25 cellular contexts compared by ENCODE assay signal in the genomic region with DNA sequence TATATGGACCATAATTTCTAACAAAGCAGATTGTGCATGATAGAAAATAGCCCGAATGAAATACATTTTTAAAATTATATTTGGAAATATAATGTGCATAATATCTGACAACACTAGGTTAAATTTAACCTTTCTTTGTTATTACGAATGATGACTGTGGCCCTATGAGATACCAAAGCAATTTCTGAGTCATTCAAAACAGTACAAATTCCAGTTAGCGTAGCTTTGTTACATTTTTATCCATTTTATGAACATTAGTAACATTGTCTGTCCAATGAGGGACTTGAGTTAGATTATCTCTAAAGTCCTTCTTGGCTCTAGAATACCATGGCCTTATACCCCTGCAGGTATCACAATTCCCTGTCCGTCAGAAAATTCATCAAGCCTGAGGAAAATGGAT. TPM values are rescaled to one million over a fixed set of nuclear protein-coding genes. Genes with fewer than 3 reads are reported as not detected.
DNase-seq lines count a peak whose midpoint lies in the region; ATAC-seq, FAIRE-seq and TF ChIP-seq lines count a peak whose summit lies in the region.
"Had no signal": no experiment of that assay in that cellular context is flagged by ENCODE, and none has a peak within 500 bp of the region (broad histone marks: within the 10 kb centered on the region; RNA-seq: fewer than 3 reads in every experiment).

No MANE protein-coding gene starts in this region.

- DNase-seq in LHCN-M2 (ENCODE audit: low read depth) (peak; percentile 29), GM12878 (ENCODE audit: low read depth, low spot score) (no peak), fibroblast of the aortic adventitia (ENCODE audit: low read depth) (peak; percentile 47), thoracic aorta (ENCODE audit: low spot score) (no peak), anterior cingulate cortex (lab: John Stamatoyannopoulos, UW) (no peak), HT-29 (ENCODE audit: low spot score) (no peak), GDM1 (lab: John Stamatoyannopoulos, UW) (no peak), H54 (ENCODE audit: insufficient read length, low spot score) (no peak)
- DNase-seq: CD4-positive, CD25-positive, alpha-beta regulatory T cell; DMS153; GOT3; Karpas-422; NCI-H1105; NCI-H1436 treated with DMSO at 0.1 percent for 48 hours; NCI-H187 treated with DMSO at 0.1 percent for 48 hours; NCI-H524; NCI-H774; NK-92 treated with Interleukin-12 subunit alpha and Interleukin-12 subunit beta, amount 100 ng/mL, for 24 hours; PC-3; SJCRH30 had no signal

- RAD21 ChIA-PET in GM12878 (lab: Charles Lee; ENCODE audit: unreplicated experiment) = no interaction called here

- 97% methylated on average over 4 of the region's 4 CpGs for WGBS in GM12878 (ENCODE audit: insufficient coverage, insufficient replicate concordance, low lambda C conversion rate, missing lambda C conversion rate)

- no peak for TF ChIP-seq POLR2A in GM12878 (IDR thresholded peaks at IDR 0.05; ENCODE audit: low read depth, low read length)
- TF ChIP-seq POLR2A in H54 (IDR thresholded peaks at IDR 0.05; ENCODE audit: low read depth, low read length) = no peak

- ATAC-seq in GM12878 (no peak), thoracic aorta (ENCODE audit: insufficient number of reproducible peaks, low FRiP score, low read depth) (no peak)
- ATAC-seq: HCT116, PC-3, Right ventricle myocardium inferior, SK-N-SH treated with all-trans-retinoic acid at 6 μM for 48 hours had no signal

- H3K27ac ChIP-seq in GM12878 (ENCODE audit: control insufficient read depth, insufficient read depth) = no peak overlapping the region
- H3K27ac ChIP-seq in thoracic aorta = peak overlapping the region; percentile 80 to 81
- H3K27ac ChIP-seq: BLaER1, SJCRH30 had no signal

- no peak overlapping the region for H2AFZ ChIP-seq in GM12878 (ENCODE audit: control insufficient read depth, low read depth, low read length)

- POLR2A ChIA-PET in GM12878 (lab: Charles Lee) = interaction anchor here (0.6 kb wide), 1 partner anchor 18 kb away, joined by 4 read pairs; no protein-coding TSS in a partner anchor

- H3K79me2 ChIP-seq in GM12878 (ENCODE audit: control insufficient read depth, insufficient read depth, low read length) = no peaks in the 10 kb centered on the region

- H3K4me2 ChIP-seq in GM12878 (ENCODE audit: control insufficient read depth, insufficient read depth) = no peak overlapping the region
- H3K4me2 ChIP-seq: BLaER1 had no signal

- no peaks in the 10 kb centered on the region; a peak in 1 of 4 replicates for H3K36me3 ChIP-seq in GM12878 (ENCODE audit: control insufficient read depth in 2 of 2, insufficient read depth in 2 of 2, low read length in 1 of 2)
- H3K36me3 ChIP-seq in thoracic aorta = peaks cover 3% of the 10 kb centered on the region

- no peak overlapping the region for H3K4me3 ChIP-seq in GM12878
- no peak overlapping the region for H3K4me3 ChIP-seq in fibroblast of the aortic adventitia (ENCODE audit: low read depth, low read length)
- H3K4me3 ChIP-seq in thoracic aorta = peak overlapping the region; percentile 19
- H3K4me3 ChIP-seq: BLaER1, SJCRH30 had no signal

- H3K9ac ChIP-seq in GM12878 (ENCODE audit: control insufficient read depth, insufficient read depth, low read length) = no peak overlapping the region
- H3K9ac ChIP-seq: BLaER1 had no signal

- BruUV-seq in GM12878 (replicated peaks; lab: Mats Ljungman, UMichigan) = no TSS peak

- TF ChIP-seq EP300 in GM12878 (IDR thresholded peaks at IDR 0.05; ENCODE audit: borderline replicate concordance in 1 of 2, control insufficient read depth in 1 of 2, low read depth in 2 of 2, low read length in 2 of 2) = no peak

- H3K27me3 ChIP-seq in GM12878 (replicated peaks in 1 of 2; ENCODE audit: control insufficient read depth in 2 of 2, insufficient read depth in 2 of 2, low read length in 1 of 2) (no peaks in the 10 kb centered on the region), thoracic aorta (replicated peaks; ENCODE audit: insufficient read depth) (no peaks in the 10 kb centered on the region)
- H3K27me3 ChIP-seq: BLaER1, SJCRH30 had no signal

- H3K4me1 ChIP-seq in GM12878 (ENCODE audit: control insufficient read depth, insufficient read depth, low read length) (peaks cover 5% of the 10 kb centered on the region; the same call in 1 of the 2 replicates), thoracic aorta (ENCODE audit: control insufficient read depth in 1 of 2, low read depth in 2 of 2) (peaks cover 10 to 35% of the 10 kb centered on the region in 2 donors)
- H3K4me1 ChIP-seq: BLaER1, SJCRH30 had no signal

- FAIRE-seq in GM12878 (lab: Jason Lieb, UNC) = peak; percentile 7
- FAIRE-seq in H54 (lab: Jason Lieb, UNC) = no peak
- FAIRE-seq: A204.1 had no signal

- H3K9me3 ChIP-seq in GM12878 (replicated peaks; ENCODE audit: control insufficient read depth, insufficient read depth, low read length) = no peaks in the 10 kb centered on the region
- no peaks in the 10 kb centered on the region for H3K9me3 ChIP-seq in thoracic aorta
- H3K9me3 ChIP-seq: BLaER1, SJCRH30 had no signal

- no peak for TF ChIP-seq RAD21 in GM12878 (IDR thresholded peaks at IDR 0.05; ENCODE audit: insufficient read depth, low read depth, low read length)

- no peak for TF ChIP-seq CTCF in GM12878 (IDR thresholded peaks at IDR 0.05 in 2 of 3, conservative IDR thresholded peaks at IDR 0.05 in 1 of 3; ENCODE audit: control insufficient read depth in 2 of 3, extremely low read depth in 1 of 3, insufficient read depth in 1 of 3, low read depth in 3 of 3, low read length in 3 of 3)
- no peak for TF ChIP-seq CTCF in fibroblast of the aortic adventitia (IDR thresholded peaks at IDR 0.05; ENCODE audit: insufficient read depth, low read length)
- no peak for TF ChIP-seq CTCF in thoracic aorta (IDR thresholded peaks at IDR 0.05)

- no peaks in the 10 kb centered on the region for H4K20me1 ChIP-seq in GM12878 (ENCODE audit: control insufficient read depth, insufficient read depth)
- H4K20me1 ChIP-seq: BLaER1 had no signal

- intact Hi-C loops in GM12878 (cut with micrococcal nuclease; ENCODE audit: unreplicated experiment) = no loop called here

- CTCF ChIA-PET in GM12878 (lab: Yijun Ruan, JAX) = no interaction called here

- in situ Hi-C loops in GM12878 (cut with MboI) = loop anchor here (25.0 kb wide), 1 partner anchor 220 kb away; a partner anchor contains a TSS

- SMC1A ChIA-PET in GM12878 (lab: Charles Lee; ENCODE audit: uncharacterized antibody, unreplicated experiment) = no interaction called here

TF ChIP-seq in GM12878, 131 proteins besides CTCF, POLR2A, EP300 and RAD21:
- TF ChIP-seq PML (IDR thresholded peaks at IDR 0.05; ENCODE audit: low read length) (no peak), NFXL1 (IDR thresholded peaks at IDR 0.05; ENCODE audit: borderline replicate concordance) (no peak)

RNA-seq across cellular contexts. Expression of a gene that starts 39.0 kb away (rescaled TPM):
- 1.6 and 3.4 TPM in 2 replicates for total RNA-seq in LHCN-M2 (2014; rRNA removed)
- 1.0 TPM for polyA plus RNA-seq in LHCN-M2 (2012)
- 4.5 and 6.6 TPM in 2 replicates for total RNA-seq in GM12878 (2013; cell fraction: nucleolus; rRNA removed)
- total RNA-seq in GM12878 (2014; rRNA removed) = 0.22 TPM in 1 of 2 replicates, not detected in the other
- 0.14 TPM in 1 of 2 replicates, not detected in the other for total RNA-seq in GM12878 (2014; rRNA removed; fragmentation: Illumina TruSeq; extraction: Trizol)
- not detected in 2 replicates for total RNA-seq in GM12878 (2021)
- not detected for polyA plus RNA-seq in GM12878 (2011; ENCODE audit: low read depth)
- polyA plus RNA-seq in GM12878 (2011; rRNA removed) = not detected in 2 replicates
- polyA plus RNA-seq in GM12878 (2011; cell fraction: cytosol; rRNA removed) = not detected in 2 replicates
- 0.20 TPM in 1 of 2 replicates, not detected in the other for polyA plus RNA-seq in GM12878 (2011; cell fraction: nucleus; rRNA removed)
- 0.15 TPM in 1 of 2 replicates, not detected in the other for polyA plus RNA-seq in GM12878 (2012)
- polyA plus RNA-seq in GM12878 (2014; fragmentation: Illumina TruSeq; extraction: Trizol) = not detected in 2 replicates
- polyA plus RNA-seq in GM12878 (2014; fragmentation: Nextera tagmentation; extraction: Ambion mirVana) = not detected
- not detected in 2 replicates for polyA plus RNA-seq in GM12878 (2014; rRNA removed)
- polyA plus RNA-seq in GM12878 (2016; fragmentation: Nextera tagmentation; extraction: Ambion mirVana) = not detected
- 0.52 and 0.66 TPM in 2 replicates for polyA minus RNA-seq in GM12878 (2011; rRNA and poly(A)+ RNA removed)
- not detected in 2 replicates for polyA minus RNA-seq in GM12878 (2011; cell fraction: cytosol; rRNA and poly(A)+ RNA removed)
- not detected in 2 replicates for polyA minus RNA-seq in GM12878 (2011; cell fraction: nucleus; rRNA and poly(A)+ RNA removed)
- 1.1 and 3.5 TPM in 2 replicates for total RNA-seq in fibroblast of the aortic adventitia (ENCODE audit: low replicate concordance)
- total RNA-seq in thoracic aorta = 1 to 10 TPM; 5.6 to 8.3 TPM
- 0.38 and 0.57 TPM in 2 replicates for total RNA-seq in HT-29 (2014; rRNA removed; shearing (Covaris generic))
- total RNA-seq: CD4-positive, CD25-positive, alpha-beta regulatory T cell had no signal

RNA-seq across cellular contexts. Expression of a gene that starts 53.3 kb away (rescaled TPM):
- total RNA-seq in LHCN-M2 (2014; rRNA removed) (64.6 and 67.3 TPM in 2 replicates), GM12878 (2014; rRNA removed) (50.6 and 63.2 TPM in 2 replicates), GM12878 (2014; rRNA removed; fragmentation: Illumina TruSeq; extraction: Trizol) (66.6 and 68.2 TPM in 2 replicates), GM12878 (2021) (43.1 and 45.7 TPM in 2 replicates), fibroblast of the aortic adventitia (ENCODE audit: low replicate concordance) (58.5 and 87.4 TPM in 2 replicates), thoracic aorta (10 to 100 TPM; 32.7 to 55.9 TPM)
- 21.3 TPM for polyA plus RNA-seq in LHCN-M2 (2012)
- total RNA-seq in GM12878 (2013; cell fraction: nucleolus; rRNA removed) = 22.0 and 27.0 TPM in 2 replicates
- 27.5 TPM for polyA plus RNA-seq in GM12878 (2011; ENCODE audit: low read depth)
- polyA plus RNA-seq in GM12878 (2011; rRNA removed) (59.7 and 89.0 TPM in 2 replicates), GM12878 (2014; fragmentation: Illumina TruSeq; extraction: Trizol) (66.0 and 85.1 TPM in 2 replicates), GM12878 (2014; fragmentation: Nextera tagmentation; extraction: Ambion mirVana) (100 to 1,000 TPM in 1 of 2 experiments, 10 to 100 TPM in 1; 87.2 to 111 TPM), GM12878 (2014; rRNA removed) (46.1 and 48.2 TPM in 2 replicates), GM12878 (2016; fragmentation: Nextera tagmentation; extraction: Ambion mirVana) (100 to 1,000 TPM; 108 to 109 TPM)
- 41.2 and 41.8 TPM in 2 replicates for polyA plus RNA-seq in GM12878 (2011; cell fraction: cytosol; rRNA removed)
- 22.2 and 22.9 TPM in 2 replicates for polyA plus RNA-seq in GM12878 (2011; cell fraction: nucleus; rRNA removed)
- 33.3 and 40.0 TPM in 2 replicates for polyA plus RNA-seq in GM12878 (2012)
- polyA minus RNA-seq in GM12878 (2011; rRNA and poly(A)+ RNA removed) = 24.4 and 26.3 TPM in 2 replicates
- 22.6 and 24.2 TPM in 2 replicates for polyA minus RNA-seq in GM12878 (2011; cell fraction: cytosol; rRNA and poly(A)+ RNA removed)
- 7.3 and 9.6 TPM in 2 replicates for polyA minus RNA-seq in GM12878 (2011; cell fraction: nucleus; rRNA and poly(A)+ RNA removed)
- total RNA-seq in HT-29 (2014; rRNA removed; shearing (Covaris generic)) = 61.5 and 63.1 TPM in 2 replicates

Comparison
In these comparisons a context has a peak if more than half of its experiments do, and no peak if none do; other contexts are left out.
1. DNase-seq: peak in LHCN-M2 (single experiment) and fibroblast of the aortic adventitia (single experiment); none in GM12878 (single experiment), thoracic aorta (single experiment), anterior cingulate cortex (0 of 58), HT-29 (single experiment), GDM1 (single experiment) and H54 (single experiment).